In genomic region chr15:98586066-98586465, GRCh38 we compare ENCODE assay signal across 2 cellular contexts.
TF ChIP-seq lines count a peak whose summit lies in the region.

No MANE protein-coding gene starts in this region.

TF ChIP-seq in HEK293T, 16 proteins besides CTCF, POLR2A, EP300 and RAD21:
- TF ChIP-seq PKNOX1 (IDR thresholded peaks at IDR 0.05), result 0 out of 2 replicates have a peak, but pooled peaks have one; percentile 16
- no peak for TF ChIP-seq ELF4 (IDR thresholded peaks at IDR 0.05)
- no peak for TF ChIP-seq FOXM1 (IDR thresholded peaks at IDR 0.05; ENCODE audit: borderline replicate concordance)
- TF ChIP-seq FOXA1 (IDR thresholded peaks at IDR 0.05), result no peak
- TF ChIP-seq TARDBP (IDR thresholded peaks at IDR 0.05), result no peak
- TF ChIP-seq HDGF (IDR thresholded peaks at IDR 0.05; ENCODE audit: borderline replicate concordance), result no peak

TF ChIP-seq in H1, 55 proteins besides CTCF, POLR2A, EP300 and RAD21:
- TF ChIP-seq HDAC2 (IDR thresholded peaks at IDR 0.05; ENCODE audit: borderline replicate concordance in 1 of 2, low read depth in 2 of 2, low read length in 2 of 2) (no peak), JUND (IDR thresholded peaks at IDR 0.05; ENCODE audit: low read length) (no peak), USF2 (IDR thresholded peaks at IDR 0.05; ENCODE audit: low read length) (no peak), RFX5 (IDR thresholded peaks at IDR 0.05; ENCODE audit: borderline replicate concordance, low read depth, low read length) (no peak), TAF1 (IDR thresholded peaks at IDR 0.05; ENCODE audit: low read depth, low read length) (no peak), SIX5 (IDR thresholded peaks at IDR 0.05; ENCODE audit: low read depth, low read length) (no peak), CEBPB (IDR thresholded peaks at IDR 0.05; ENCODE audit: low read depth, low read length) (no peak), KDM4A (IDR thresholded peaks at IDR 0.05; ENCODE audit: low read depth, low read length, severe bottlenecking) (no peak)
